In the genomic region with DNA sequence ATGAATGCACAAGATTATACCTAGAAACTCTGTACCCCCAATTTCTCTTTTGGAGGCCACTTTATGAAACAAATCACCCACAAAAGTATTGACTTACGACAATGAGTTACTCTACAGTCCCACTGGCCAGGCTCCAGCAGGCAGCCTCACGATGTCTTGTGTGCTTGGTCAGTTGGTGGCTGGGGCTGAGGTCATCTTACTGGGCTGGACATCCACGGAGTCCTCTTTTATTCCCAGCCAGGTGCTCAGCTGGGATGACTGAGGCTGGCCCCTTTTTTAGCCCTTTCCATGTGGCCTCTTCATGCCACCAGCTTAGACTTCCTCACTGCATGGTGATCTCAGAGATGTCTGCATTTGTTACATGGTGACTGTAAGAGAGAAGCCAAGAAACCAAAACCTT, we compare ENCODE assay signal across 25 cellular contexts. TPM values are rescaled to one million over a fixed set of nuclear protein-coding genes. Genes with fewer than 3 reads are reported as not detected.
A peak's percentile ranks its signal among the peaks of the same experiment; 100 is the strongest.
DNase-seq lines count a peak whose midpoint lies in the region; ATAC-seq and TF ChIP-seq lines count a peak whose summit lies in the region.
"Had no signal": no experiment of that assay in that cellular context is flagged by ENCODE, and none has a peak within 500 bp of the region (broad histone marks: within the 10 kb centered on the region; RNA-seq: fewer than 3 reads in every experiment).

No MANE protein-coding gene starts in this region.

- ATAC-seq in lower lobe of right lung (no peak), HG03139 (IDR thresholded peaks at IDR 0.05; ENCODE audit: unreplicated experiment) (no peak)
- ATAC-seq: A549; CD8-positive, alpha-beta T cell; GM12878 had no signal

- H3K27me3 Mint-ChIP-seq in H9 (ENCODE audit: low read depth): peaks cover 41% of the 10 kb centered on the region
- no peaks in the 10 kb centered on the region for H3K27me3 Mint-ChIP-seq in Calu3 (ENCODE audit: unreplicated experiment)

- H3K4me1 ChIP-seq in H9 (ENCODE audit: insufficient read depth, low read length) (no peaks in the 10 kb centered on the region), lower lobe of right lung (peaks cover 21% of the 10 kb centered on the region)

- CTCF ChIA-PET in Calu3 (lab: Charles Lee): no interaction called here

- no peak for TF ChIP-seq CTCF in H9 (conservative IDR thresholded peaks at IDR 0.05)
- no peak for TF ChIP-seq CTCF in lower lobe of right lung (IDR thresholded peaks at IDR 0.05)
- no peak for TF ChIP-seq CTCF in Calu3 (IDR thresholded peaks at IDR 0.05; ENCODE audit: unreplicated experiment)

- H3K4me1 Mint-ChIP-seq in H9 (peaks cover 19 to 21% of the 10 kb centered on the region in 2 experiments), Calu3 (ENCODE audit: low read depth, unreplicated experiment) (peaks cover 18% of the 10 kb centered on the region)

- no CpG with 5 or more reads among the region's 3 CpGs for WGBS in H9 (ENCODE audit: extremely low coverage, insufficient read length, low lambda C conversion rate)

- H3K27me3 ChIP-seq in H9 (ENCODE audit: insufficient read depth, low read length): peaks cover 23% of the 10 kb centered on the region; the same call in 1 of the 2 replicates
- H3K27me3 ChIP-seq in lower lobe of right lung (ENCODE audit: low read depth): no peaks in the 10 kb centered on the region

- no TSS peak for BruUV-seq in Calu3 (replicated peaks; lab: Mats Ljungman, UMichigan)

- no peak overlapping the region for H4K5ac ChIP-seq in H9 (ENCODE audit: insufficient read length, low read depth, low read length)

- no peak overlapping the region for H2BK5ac ChIP-seq in H9 (ENCODE audit: insufficient read length, low read length)

- H3K27ac Mint-ChIP-seq in H9: no peak overlapping the region
- no peak overlapping the region for H3K27ac Mint-ChIP-seq in Calu3 (ENCODE audit: unreplicated experiment)
- H3K27ac Mint-ChIP-seq: B cell; CD4-positive, alpha-beta T cell; CD8-positive, alpha-beta T cell had no signal

- H3K4me3 Mint-ChIP-seq in H9: no peak overlapping the region
- no peak overlapping the region for H3K4me3 Mint-ChIP-seq in Calu3 (ENCODE audit: low read depth, unreplicated experiment)
- H3K4me3 Mint-ChIP-seq: B cell; CD4-positive, alpha-beta T cell; CD8-positive, alpha-beta T cell had no signal

- intact Hi-C loops in lower lobe of right lung (cut with DNase I): no loop called here
- intact Hi-C loops in Calu3 (cut with micrococcal nuclease; ENCODE audit: unreplicated experiment): no loop called here

- H3K27ac ChIP-seq in H9 (ENCODE audit: insufficient read length, low read depth, low read length): no peak overlapping the region
- no peak overlapping the region for H3K27ac ChIP-seq in lower lobe of right lung
- H3K27ac ChIP-seq: 22Rv1; A549; BLaER1 treated with 17β-estradiol and CSF1 and Interleukin-3, amounts not matched to agents 10 nM and 100 nM; C4-2B had no signal

- H2BK15ac ChIP-seq in H9 (ENCODE audit: low read depth, low read length): no peak overlapping the region

- H2BK20ac ChIP-seq in H9 (ENCODE audit: low read depth, low read length, poor library complexity, severe bottlenecking): no peak overlapping the region

- no peaks in the 10 kb centered on the region for H4K20me1 ChIP-seq in H9 (ENCODE audit: control insufficient read depth, insufficient read depth, insufficient read length)
- H4K20me1 ChIP-seq: BLaER1 treated with 17β-estradiol and CSF1 and Interleukin-3, amounts not matched to agents 10 nM and 100 nM had no signal

- no peak overlapping the region for H2BK12ac ChIP-seq in H9 (ENCODE audit: insufficient read length, low read depth, low read length)

- peaks cover 11 to 26% (median 12%) of the 10 kb centered on the region in 3 experiments for H3K36me3 Mint-ChIP-seq in H9 (ENCODE audit: insufficient read depth in 1 of 3, low read depth in 3 of 3)
- peaks cover 17% of the 10 kb centered on the region for H3K36me3 Mint-ChIP-seq in Calu3 (ENCODE audit: insufficient read depth, unreplicated experiment)

- peaks cover 19% of the 10 kb centered on the region for H3K23me2 ChIP-seq in H9 (ENCODE audit: insufficient read length, low read depth, low read length, poor library complexity, severe bottlenecking)

- H3K4ac ChIP-seq in H9 (ENCODE audit: low read depth, low read length): no peak overlapping the region

- no peak overlapping the region for H4K91ac ChIP-seq in H9 (ENCODE audit: insufficient read length, low read depth, low read length)

- no peaks in the 10 kb centered on the region for H3K36me3 ChIP-seq in lower lobe of right lung

- no peaks in the 10 kb centered on the region for H3K79me1 ChIP-seq in H9 (ENCODE audit: insufficient read depth, low read depth, low read length, poor library complexity, severe bottlenecking)

- H3K9me3 Mint-ChIP-seq in H9 (peaks cover 24 to 26% of the 10 kb centered on the region in 2 experiments), Calu3 (ENCODE audit: low read depth, unreplicated experiment) (peaks cover 10% of the 10 kb centered on the region)

- H2AFZ ChIP-seq in H9 (ENCODE audit: low read length): no peak overlapping the region

- no peak overlapping the region for H3K4me3 ChIP-seq in lower lobe of right lung
- H3K4me3 ChIP-seq: A549; BLaER1 treated with 17β-estradiol and CSF1 and Interleukin-3, amounts not matched to agents 10 nM and 100 nM; GM12878 had no signal

- H3K23ac ChIP-seq in H9 (ENCODE audit: insufficient read length, low read depth, low read length): no peak overlapping the region

- H3K9me3 ChIP-seq in H9 (ENCODE audit: control insufficient read depth, low read depth, low read length) (no peaks in the 10 kb centered on the region), lower lobe of right lung (peaks cover 15% of the 10 kb centered on the region)

- H3K14ac ChIP-seq in H9 (ENCODE audit: insufficient read depth, low read length): no peak overlapping the region

- H3K79me2 ChIP-seq in H9 (ENCODE audit: insufficient read depth, low read length): no peaks in the 10 kb centered on the region

- no peak overlapping the region for H3K4me2 ChIP-seq in H9 (ENCODE audit: insufficient read depth, insufficient read length, low read length)
- H3K4me2 ChIP-seq: A549; BLaER1 treated with 17β-estradiol and CSF1 and Interleukin-3, amounts not matched to agents 10 nM and 100 nM had no signal

- DNase-seq in activated effector memory CD4-positive, alpha-beta T cell treated with anti-CD3 and anti-CD28 coated beads, Interleukin-2, amount 50 U/mL, for 16 hours: peak; percentile 55
- DNase-seq in activated effector memory CD4-positive, alpha-beta T cell treated with Interleukin-2 at 50 U/mL for 16 hours: no peak
- peak; percentile 8 for DNase-seq in H9
- DNase-seq in islet precursor cell: peak; percentile 15
- DNase-seq in lower lobe of right lung: peak; percentile 27
- DNase-seq in glomerular visceral epithelial cell (ENCODE audit: extremely low spot score): no peak
- DNase-seq in Calu3: no peak
- DNase-seq: AML-193; Caco-2; CD4-positive, alpha-beta T cell; CD8-positive, alpha-beta T cell; DMS 273 treated with DMSO at 0.1 percent for 48 hours; DMS153; DMS53; DMS79; DND-41; EL; GDM1 had no signal

- no peak overlapping the region for H3K56ac ChIP-seq in H9 (ENCODE audit: insufficient read length, low read depth, low read length)

- no peak overlapping the region for H3T11ph ChIP-seq in H9 (ENCODE audit: low read length)

- H2BK120ac ChIP-seq in H9 (ENCODE audit: low read depth, low read length, poor library complexity, severe bottlenecking): no peak overlapping the region

- no peak overlapping the region for H2AK5ac ChIP-seq in H9 (ENCODE audit: insufficient read length, low read length)

- no peak overlapping the region for H3K18ac ChIP-seq in H9 (ENCODE audit: insufficient read length, low read depth, low read length)

- no peak overlapping the region for H3K9ac ChIP-seq in H9 (ENCODE audit: extremely low read depth, insufficient read length, low read length)
- H3K9ac ChIP-seq: BLaER1 treated with 17β-estradiol and CSF1 and Interleukin-3, amounts not matched to agents 10 nM and 100 nM had no signal

- no peak overlapping the region for H4K8ac ChIP-seq in H9 (replicated peaks; ENCODE audit: insufficient read length, low read depth, low read length)

RNA-seq across cellular contexts. Expression of a gene that starts 8.9 kb away (rescaled TPM):
- total RNA-seq in H9 (2021) (48.0 and 48.6 TPM in 2 replicates), lower lobe of right lung (102 TPM), Calu3 (2022) (77.8 and 92.5 TPM in 2 replicates)

Comparison
In these comparisons a context has a peak if more than half of its experiments do, and no peak if none do; other contexts are left out.
1. DNase-seq: peak in activated effector memory CD4-positive, alpha-beta T cell treated with anti-CD3 and anti-CD28 coated beads, Interleukin-2, amount 50 U/mL, for 16 hours (single experiment), H9 (single experiment), islet precursor cell (single experiment) and lower lobe of right lung (single experiment); none in activated effector memory CD4-positive, alpha-beta T cell treated with Interleukin-2 at 50 U/mL for 16 hours (single experiment), glomerular visceral epithelial cell (single experiment) and Calu3 (single experiment).